ENCODE assay signal across 30 cellular contexts in the genomic region with DNA sequence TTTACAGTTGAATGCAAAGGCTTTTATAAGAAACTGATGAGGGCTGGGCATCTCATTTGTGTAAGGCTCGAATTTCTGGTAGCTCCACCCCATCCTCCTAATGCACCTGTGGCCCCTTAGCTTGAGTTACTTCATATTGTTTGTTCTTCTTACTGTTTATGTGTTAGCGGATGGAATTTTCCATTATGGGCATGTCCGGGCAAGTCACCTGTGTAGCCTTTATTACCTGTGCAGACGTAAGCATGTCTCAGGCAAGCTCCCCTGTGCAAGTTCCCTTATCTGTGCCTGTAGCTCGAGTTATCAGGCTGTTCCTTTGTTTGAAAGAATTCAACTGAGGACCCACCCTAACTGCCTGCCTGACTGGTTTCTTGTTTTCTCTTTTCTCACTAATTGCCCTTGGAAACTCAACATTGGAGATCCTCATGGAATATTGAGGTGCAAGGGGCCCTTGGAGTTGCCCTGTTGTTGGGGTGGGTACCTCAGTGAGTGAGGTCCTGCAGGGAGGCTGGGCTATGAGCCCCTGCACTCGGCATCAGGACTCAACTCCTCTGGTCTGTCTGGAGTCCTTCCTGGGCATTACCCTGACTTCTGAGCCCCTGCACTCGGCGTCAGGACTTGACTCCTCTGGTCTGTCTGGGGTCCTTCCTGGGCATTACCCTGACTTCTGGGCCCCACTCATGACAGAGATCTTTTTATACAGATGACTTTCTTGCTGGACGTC.
DNase-seq lines count a peak whose midpoint lies in the region; ATAC-seq and TF ChIP-seq lines count a peak whose summit lies in the region.
"Had no signal": no experiment of that assay in that cellular context is flagged by ENCODE, and none has a peak within 500 bp of the region (broad histone marks: within the 10 kb centered on the region; RNA-seq: fewer than 3 reads in every experiment).

No MANE protein-coding gene starts in this region.

- H3K4me1 Mint-ChIP-seq in GM23338: peaks cover 25% of the 10 kb centered on the region
- H3K4me1 Mint-ChIP-seq: activated naive CD8-positive, alpha-beta T cell treated with anti-CD3 and anti-CD28 coated beads, Interleukin-2, amount 10 ng/mL, durations not matched to agents 7 days and 5 days; natural killer cell; T-cell had no signal

- H4K20me1 ChIP-seq in GM23338 (replicated peaks; ENCODE audit: insufficient read depth): no peaks in the 10 kb centered on the region
- H4K20me1 ChIP-seq: BLaER1 had no signal

- 0 out of 2 replicates have a peak, but pooled peaks cover 4% of the 10 kb centered on the region for H3F3A ChIP-seq in GM23338 (replicated peaks; ENCODE audit: low read depth)

- H3K27ac Mint-ChIP-seq in GM23338: no peak overlapping the region
- H3K27ac Mint-ChIP-seq: activated naive CD8-positive, alpha-beta T cell treated with anti-CD3 and anti-CD28 coated beads, Interleukin-2, amount 10 ng/mL, durations not matched to agents 7 days and 5 days; dendritic cell treated with granulocyte-macrophage colony-stimulating factor and Interleukin-4, amounts not matched to agents 40 ng/mL and 50 ng/mL, for 4 days; natural killer cell; T-cell had no signal

- no peak overlapping the region for H3K9ac ChIP-seq in HUES6 (ENCODE audit: low read length)
- H3K9ac ChIP-seq: BLaER1 had no signal

- intact Hi-C loops in A673 (cut with micrococcal nuclease; ENCODE audit: unreplicated experiment): no loop called here

- no peaks in the 10 kb centered on the region for H3K79me2 ChIP-seq in GM23338 (replicated peaks; ENCODE audit: insufficient read depth)

- H3K4me1 ChIP-seq in GM23338 (ENCODE audit: insufficient read depth) (peaks cover 9% of the 10 kb centered on the region; the same call in 1 of the 2 replicates), HUES6 (ENCODE audit: control insufficient read depth, insufficient read depth, low read length) (peaks cover 11% of the 10 kb centered on the region), A673 (ENCODE audit: insufficient read depth, low read length, poor library complexity, severe bottlenecking) (no peaks in the 10 kb centered on the region)
- H3K4me1 ChIP-seq: BLaER1, gastrocnemius medialis, HAP-1, psoas muscle, SJSA1, tibial nerve had no signal

- TF ChIP-seq CTCF in GM23338 (conservative IDR thresholded peaks at IDR 0.05; ENCODE audit: low read depth in 2 of 2): no peak
- TF ChIP-seq CTCF in RWPE1 (conservative IDR thresholded peaks at IDR 0.05; ENCODE audit: low read depth): no peak
- TF ChIP-seq CTCF in A673 (conservative IDR thresholded peaks at IDR 0.05; ENCODE audit: low read depth, low read length): no peak

- BruUV-seq in A673 (replicated peaks; lab: Mats Ljungman, UMichigan): no TSS peak

- H3K4me3 ChIP-seq in GM23338 (no peak overlapping the region), HUES6 (ENCODE audit: low read depth, low read length) (0 out of 2 replicates have a peak overlapping the region, but pooled peaks have one; percentile 15), A673 (ENCODE audit: low read depth, low read length, poor library complexity, severe bottlenecking) (no peak overlapping the region)
- H3K4me3 ChIP-seq: BLaER1, gastrocnemius medialis, HAP-1, mucosa of descending colon, psoas muscle, SJSA1, tibial nerve had no signal

- H2AFZ ChIP-seq in GM23338: 0 out of 2 replicates have a peak overlapping the region, but pooled peaks have one; percentile 33

- DNase-seq in GM23338 (ENCODE audit: low spot score) (no peak), RWPE1 (ENCODE audit: low spot score) (no peak), epithelial cell of prostate (ENCODE audit: low read depth, low spot score) (peak; percentile 37), A673 (ENCODE audit: low spot score) (no peak), NCI-H774 (lab: John Stamatoyannopoulos, UW) (no peak)
- DNase-seq: activated CD4-positive, alpha-beta T cell treated with anti-CD3 and anti-CD28 coated beads for 48 hours; activated CD8-positive, alpha-beta memory T cell treated with anti-CD3 and anti-CD28 coated beads for 24 hours; activated effector memory CD4-positive, alpha-beta T cell treated with Interleukin-2 at 50 U/mL for 16 hours; activated naive CD8-positive, alpha-beta T cell treated with anti-CD3 and anti-CD28 coated beads, Interleukin-2, amount 10 ng/mL, durations not matched to agents 7 days and 5 days; activated T-cell treated with anti-CD3 and anti-CD28 coated beads for 4 hours; aorta; caudate nucleus; DMS 273 treated with DMSO at 0.1 percent for 48 hours; gastrocnemius medialis; mucosa of descending colon; natural killer cell; NCI-H1694; nucleus accumbens; psoas muscle; stimulated activated CD4-positive, alpha-beta T cell treated with anti-CD3 and anti-CD28 coated beads, Interleukin-4, amount 100 ng/mL, for 24 hours; T-cell; WERI-Rb-1 had no signal

- POLR2A ChIA-PET in RWPE1 (lab: Yijun Ruan, JAX; ENCODE audit: low non-redundant PET) (no interaction called here), A673 (lab: Charles Lee; ENCODE audit: low non-redundant PET) (no interaction called here)

- no peaks in the 10 kb centered on the region for H3K27me3 ChIP-seq in GM23338 (ENCODE audit: insufficient read depth)
- no peaks in the 10 kb centered on the region for H3K27me3 ChIP-seq in HUES6 (ENCODE audit: control insufficient read depth, insufficient read depth, low read length)
- H3K27me3 ChIP-seq in A673 (replicated peaks; ENCODE audit: insufficient read depth, low read depth, low read length, poor library complexity): peaks cover 24% of the 10 kb centered on the region
- H3K27me3 ChIP-seq: BLaER1, gastrocnemius medialis, tibial nerve had no signal

- H3K36me3 ChIP-seq in GM23338 (ENCODE audit: insufficient read depth) (peaks cover 15% of the 10 kb centered on the region), HUES6 (ENCODE audit: control insufficient read depth, insufficient read depth, low read length) (no peaks in the 10 kb centered on the region), A673 (ENCODE audit: insufficient read depth, low read length, poor library complexity, severe bottlenecking) (no peaks in the 10 kb centered on the region)
- H3K36me3 ChIP-seq: gastrocnemius medialis, HAP-1, SJSA1, tibial nerve, WERI-Rb-1 had no signal

- peaks cover 30% of the 10 kb centered on the region for H3K36me3 Mint-ChIP-seq in GM23338 (ENCODE audit: low read depth)
- H3K36me3 Mint-ChIP-seq: activated naive CD8-positive, alpha-beta T cell treated with anti-CD3 and anti-CD28 coated beads, Interleukin-2, amount 10 ng/mL, durations not matched to agents 7 days and 5 days; natural killer cell; T-cell had no signal

- no peak overlapping the region for H3K4me2 ChIP-seq in GM23338
- H3K4me2 ChIP-seq: BLaER1 had no signal

- peaks cover 5% of the 10 kb centered on the region for H3K27me3 Mint-ChIP-seq in GM23338 (ENCODE audit: insufficient read depth, low read depth, poor library complexity)
- H3K27me3 Mint-ChIP-seq: activated naive CD8-positive, alpha-beta T cell treated with anti-CD3 and anti-CD28 coated beads, Interleukin-2, amount 10 ng/mL, durations not matched to agents 7 days and 5 days had no signal

- peaks cover 32% of the 10 kb centered on the region for H3K9me3 Mint-ChIP-seq in GM23338
- H3K9me3 Mint-ChIP-seq: natural killer cell, T-cell had no signal

- peaks cover 5% of the 10 kb centered on the region; the same call in 1 of the 2 replicates for H3K9me2 ChIP-seq in GM23338 (ENCODE audit: insufficient read depth)

- H3K27ac ChIP-seq in GM23338 (ENCODE audit: low read depth): no peak overlapping the region
- H3K27ac ChIP-seq in HUES6 (ENCODE audit: low read depth, low read length): no peak overlapping the region
- peak overlapping the region; percentile 36 for H3K27ac ChIP-seq in RWPE1
- H3K27ac ChIP-seq in epithelial cell of prostate: peak overlapping the region; percentile 18
- H3K27ac ChIP-seq in A673 (ENCODE audit: low read depth, low read length, poor library complexity, severe bottlenecking): no peak overlapping the region
- H3K27ac ChIP-seq: BLaER1, gastrocnemius medialis, psoas muscle, SJSA1, tibial nerve, WERI-Rb-1 had no signal

- ATAC-seq in GM23338 (no peak), HG03097 (IDR thresholded peaks at IDR 0.05; ENCODE audit: low FRiP score, unreplicated experiment) (no peak), HG02642 (IDR thresholded peaks at IDR 0.05; ENCODE audit: poor library complexity, unreplicated experiment) (no peak)
- ATAC-seq: gastrocnemius medialis, mucosa of descending colon, natural killer cell, psoas muscle, T-cell had no signal

- no peak overlapping the region for H3K4me3 Mint-ChIP-seq in GM23338
- H3K4me3 Mint-ChIP-seq: activated naive CD8-positive, alpha-beta T cell treated with anti-CD3 and anti-CD28 coated beads, Interleukin-2, amount 10 ng/mL, durations not matched to agents 7 days and 5 days; dendritic cell treated with granulocyte-macrophage colony-stimulating factor and Interleukin-4, amounts not matched to agents 40 ng/mL and 50 ng/mL, for 4 days; natural killer cell; T-cell had no signal

- peaks cover 30% of the 10 kb centered on the region for H3K9me3 ChIP-seq in HUES6 (ENCODE audit: control insufficient read depth, insufficient read depth, low read depth, low read length)
- H3K9me3 ChIP-seq in A673 (ENCODE audit: low read depth, low read length, poor library complexity, severe bottlenecking): no peaks in the 10 kb centered on the region
- H3K9me3 ChIP-seq: gastrocnemius medialis, SJSA1 had no signal

- CTCF ChIA-PET in RWPE1 (lab: Yijun Ruan, JAX): interaction anchor here (0.8 kb wide), 1 partner anchor 18 kb away, joined by 3 read pairs; no protein-coding TSS in a partner anchor
- CTCF ChIA-PET in A673 (lab: Charles Lee): no interaction called here

Comparison
In these comparisons a context has a peak if more than half of its experiments do, and no peak if none do; other contexts are left out.
1. H3K27ac ChIP-seq: peak in RWPE1 (single experiment) and epithelial cell of prostate (single experiment); none in GM23338 (single experiment), HUES6 (single experiment) and A673 (single experiment).